ENCODE assay signal across 7 cellular contexts in genomic region chr4:169791527-169792156, GRCh38. TPM values are rescaled to one million over a fixed set of nuclear protein-coding genes. Genes with fewer than 3 reads are reported as not detected.
DNase-seq lines count a peak whose midpoint lies in the region; ATAC-seq, FAIRE-seq and TF ChIP-seq lines count a peak whose summit lies in the region.

No MANE protein-coding gene starts in this region.

- no peak overlapping the region for H2AFZ ChIP-seq in HepG2 (ENCODE audit: low read length)

- POLR2A ChIA-PET in HepG2 (lab: Yijun Ruan, JAX): no interaction called here

- H3K4me2 ChIP-seq in HepG2 (ENCODE audit: low read depth, low read length): peak overlapping the region; percentile 62

- TF ChIP-seq EP300 in HepG2 (IDR thresholded peaks at IDR 0.05; ENCODE audit: low read depth in 2 of 2, low read length in 2 of 2): no peak
- no peak for TF ChIP-seq EP300 in HepG2 (CRISPR knock-in tag; IDR thresholded peaks at IDR 0.05; ENCODE audit: borderline replicate concordance)

- FAIRE-seq in HepG2 (lab: Jason Lieb, UNC): peak; percentile 39

- BruUV-seq in HepG2 (replicated peaks; lab: Mats Ljungman, UMichigan): no TSS peak

- DNase-seq in GM03348 (ENCODE audit: low spot score) (peak; percentile 78), NB4 (ENCODE audit: low read depth) (peak; percentile 52), T-helper 17 cell (no peak), HepG2 (ENCODE audit: low spot score) (peak; percentile 54)
- DNase-seq in stimulated activated naive CD8-positive, alpha-beta T cell treated with anti-CD3 and anti-CD28 coated beads, Interleukin-15, Interleukin-2, amounts not matched to agents 100 U/mL and 50 U/mL, for 24 hours: peak; percentile 33

- H3K4me1 Mint-ChIP-seq in T-helper 17 cell: peaks cover 11% of the 10 kb centered on the region
- peaks cover 9% of the 10 kb centered on the region for H3K4me1 Mint-ChIP-seq in dendritic cell treated with granulocyte-macrophage colony-stimulating factor and Interleukin-4, amounts not matched to agents 40 ng/mL and 50 ng/mL, for 4 days (ENCODE audit: low read depth)

- H3K27me3 ChIP-seq in HepG2 (ENCODE audit: control insufficient read depth in 1 of 2, insufficient read depth in 2 of 2, low read length in 2 of 2): peaks cover 0 to 8% of the 10 kb centered on the region in 2 experiments; a peak in 3 of 5 replicates

- TF ChIP-seq RAD21 in HepG2 (CRISPR knock-in tag; IDR thresholded peaks at IDR 0.05): no peak

- H3K9me3 ChIP-seq in T-helper 17 cell (ENCODE audit: control insufficient read depth, low read length, poor library complexity, severe bottlenecking): no peaks in the 10 kb centered on the region
- no peaks in the 10 kb centered on the region for H3K9me3 ChIP-seq in HepG2 (ENCODE audit: low read length)

- TF ChIP-seq POLR2A in NB4 (IDR thresholded peaks at IDR 0.05; ENCODE audit: extremely low read depth, insufficient read length): no peak
- no peak for TF ChIP-seq POLR2A in HepG2 (IDR thresholded peaks at IDR 0.05; ENCODE audit: insufficient read depth in 1 of 2, low read depth in 2 of 2, low read length in 2 of 2)

- H3K27ac ChIP-seq in HepG2 (ENCODE audit: extremely low read length, insufficient read depth, low read length): no peak overlapping the region

- intact Hi-C loops in dendritic cell treated with granulocyte-macrophage colony-stimulating factor and Interleukin-4, amounts not matched to agents 40 ng/mL and 50 ng/mL, for 4 days (cut with micrococcal nuclease): no loop called here
- intact Hi-C loops in HepG2 (cut with micrococcal nuclease; ENCODE audit: unreplicated experiment): loop anchor here (2.0 to 5.0 kb wide), 2 partner anchors 179 to 256 kb away; partner anchors contain the start of gene NEK1

- H3K4me1 ChIP-seq in HepG2 (ENCODE audit: insufficient read depth, low read length): peaks cover 13% of the 10 kb centered on the region

- H4K20me1 ChIP-seq in HepG2 (ENCODE audit: insufficient read depth, low read length): no peaks in the 10 kb centered on the region

- CTCF ChIA-PET in HepG2 (lab: Yijun Ruan, JAX; ENCODE audit: low intra/inter-chr PET ratio, low total read pairs): interaction anchor here (1.2 kb wide), 1 partner anchor 256 kb away, joined by 4 read pairs; no protein-coding TSS in a partner anchor

- H3K36me3 ChIP-seq in HepG2 (replicated peaks in 1 of 2; ENCODE audit: control insufficient read depth in 1 of 2, insufficient read depth in 2 of 2, low read length in 2 of 2): no peaks in the 10 kb centered on the region

- TF ChIP-seq CTCF in NB4 (IDR thresholded peaks at IDR 0.05; ENCODE audit: low read depth, low read length) (peak; percentile 28), HepG2 (CRISPR knock-in tag; IDR thresholded peaks at IDR 0.05) (peak; percentile 59)

- no peak overlapping the region for H3K9ac ChIP-seq in HepG2 (ENCODE audit: insufficient read depth, low read depth, low read length)

- no peaks in the 10 kb centered on the region for H3K36me3 Mint-ChIP-seq in T-helper 17 cell (ENCODE audit: low read depth)
- H3K36me3 Mint-ChIP-seq in dendritic cell treated with granulocyte-macrophage colony-stimulating factor and Interleukin-4, amounts not matched to agents 40 ng/mL and 50 ng/mL, for 4 days (ENCODE audit: low read depth): no peaks in the 10 kb centered on the region

- H3K4me3 ChIP-seq in NB4 (ENCODE audit: low read depth, low read length) (no peak overlapping the region), HepG2 (replicated peaks in 1 of 3; ENCODE audit: insufficient read depth in 1 of 3, low read depth in 2 of 3, low read length in 3 of 3) (peak overlapping the region in 2 of 3 experiments; percentile 15 to 37; a peak in 4 of 6 replicates)

- in situ Hi-C loops in HepG2 (cut with HindIII; ENCODE audit: extremely low pct_ligation_motif_present, low pct_unique_long_range_greater_than_20kb): no loop called here

- H3K79me2 ChIP-seq in HepG2 (ENCODE audit: insufficient read depth, low read length): no peaks in the 10 kb centered on the region

- no peak overlapping the region for H3K27ac Mint-ChIP-seq in T-helper 17 cell
- H3K27ac Mint-ChIP-seq in dendritic cell treated with granulocyte-macrophage colony-stimulating factor and Interleukin-4, amounts not matched to agents 40 ng/mL and 50 ng/mL, for 4 days: no peak overlapping the region

- H3K27me3 Mint-ChIP-seq in T-helper 17 cell: peaks cover 60% of the 10 kb centered on the region
- H3K27me3 Mint-ChIP-seq in dendritic cell treated with granulocyte-macrophage colony-stimulating factor and Interleukin-4, amounts not matched to agents 40 ng/mL and 50 ng/mL, for 4 days: peaks cover 38% of the 10 kb centered on the region

- H3K4me3 Mint-ChIP-seq in T-helper 17 cell: peak overlapping the region; percentile 69
- H3K4me3 Mint-ChIP-seq in dendritic cell treated with granulocyte-macrophage colony-stimulating factor and Interleukin-4, amounts not matched to agents 40 ng/mL and 50 ng/mL, for 4 days: peak overlapping the region; percentile 56

- ATAC-seq in T-helper 17 cell (peak; percentile 30), HepG2 (peak; percentile 98), GM21447 (IDR thresholded peaks at IDR 0.05; ENCODE audit: unreplicated experiment) (no peak)
- peak; percentile 27 for ATAC-seq in stimulated activated naive CD8-positive, alpha-beta T cell treated with anti-CD3 and anti-CD28 coated beads, Interleukin-15, Interleukin-2, amounts not matched to agents 100 U/mL and 50 U/mL, for 24 hours

- 2% methylated on average over 27 of the region's 29 CpGs for WGBS in HepG2 (ENCODE audit: low lambda C conversion rate)

- H3K9me3 Mint-ChIP-seq in dendritic cell treated with granulocyte-macrophage colony-stimulating factor and Interleukin-4, amounts not matched to agents 40 ng/mL and 50 ng/mL, for 4 days: no peaks in the 10 kb centered on the region

TF ChIP-seq in HepG2, 621 proteins besides CTCF, POLR2A, EP300 and RAD21 (continues in another document):
- no peak for TF ChIP-seq ZNF780A (CRISPR knock-in tag; IDR thresholded peaks at IDR 0.05)
- no peak for TF ChIP-seq HCFC1 (IDR thresholded peaks at IDR 0.05; ENCODE audit: low read depth, low read length)
- no peak for TF ChIP-seq ATF7 (IDR thresholded peaks at IDR 0.05)
- TF ChIP-seq ATF7 (CRISPR knock-in tag; IDR thresholded peaks at IDR 0.05): no peak
- TF ChIP-seq TERF1 (CRISPR knock-in tag; IDR thresholded peaks at IDR 0.05): no peak
- no peak for TF ChIP-seq ZBTB42 (CRISPR knock-in tag; IDR thresholded peaks at IDR 0.05)
- TF ChIP-seq MAFF (IDR thresholded peaks at IDR 0.05; ENCODE audit: low read depth, low read length): peak; percentile 88
- no peak for TF ChIP-seq ATF3 (CRISPR knock-in tag; IDR thresholded peaks at IDR 0.05)
- no peak for TF ChIP-seq ZSCAN31 (CRISPR knock-in tag; IDR thresholded peaks at IDR 0.05; ENCODE audit: low read depth)
- 0 out of 2 replicates have a peak, but pooled peaks have one; percentile 35 for TF ChIP-seq ZNF501 (CRISPR knock-in tag; IDR thresholded peaks at IDR 0.05)

RNA-seq across cellular contexts. Expression of gene HPF1, which starts 33.9 kb away (rescaled TPM):
- total RNA-seq in T-helper 17 cell: 10 to 100 TPM in 1 of 2 donors, 1 to 10 TPM in 1; 7.8 to 10.4 TPM
- total RNA-seq in HepG2 (2016; rRNA removed; fragmentation: Illumina TruSeq; extraction: Trizol): 14.8 and 23.0 TPM in 2 replicates
- total RNA-seq in HepG2 (2016; cell fraction: cytosol; rRNA removed; fragmentation: Illumina TruSeq; extraction: Trizol; ENCODE audit: low read depth): 2.2 and 2.8 TPM in 2 replicates
- total RNA-seq in HepG2 (2016; cell fraction: insoluble cytoplasmic fraction; rRNA removed; fragmentation: Illumina TruSeq; extraction: Trizol): 16.3 and 27.5 TPM in 2 replicates
- 5.5 and 5.7 TPM in 2 replicates for total RNA-seq in HepG2 (2016; cell fraction: membrane; rRNA removed; fragmentation: Illumina TruSeq; extraction: Trizol)
- total RNA-seq in HepG2 (2016; cell fraction: nucleus; rRNA removed; fragmentation: Illumina TruSeq; extraction: Trizol): 6.6 and 9.1 TPM in 2 replicates
- 4.2 and 5.1 TPM in 2 replicates for polyA plus RNA-seq in HepG2 (2011; rRNA removed)
- polyA plus RNA-seq in HepG2 (2011; cell fraction: cytosol; rRNA removed): 3.0 and 5.1 TPM in 2 replicates
- polyA plus RNA-seq in HepG2 (2011; cell fraction: nucleus; rRNA removed): 1.4 and 1.5 TPM in 2 replicates
- 6.8 and 10.6 TPM in 2 replicates for polyA plus RNA-seq in HepG2 (2012)
- 2.3 and 2.7 TPM in 2 replicates for polyA plus RNA-seq in HepG2 (2016; cell fraction: cytosol; fragmentation: Illumina TruSeq; extraction: Trizol; ENCODE audit: low read depth)
- polyA plus RNA-seq in HepG2 (2016; cell fraction: insoluble cytoplasmic fraction; fragmentation: Illumina TruSeq; extraction: Trizol; ENCODE audit: low read depth): 25.3 and 28.2 TPM in 2 replicates
- polyA plus RNA-seq in HepG2 (2016; cell fraction: membrane; fragmentation: Illumina TruSeq; extraction: Trizol; ENCODE audit: low read depth): 3.3 and 3.4 TPM in 2 replicates
- polyA plus RNA-seq in HepG2 (2016; cell fraction: nucleus; fragmentation: Illumina TruSeq; extraction: Trizol; ENCODE audit: insufficient read depth, low read depth): 7.9 and 17.4 TPM in 2 replicates
- polyA minus RNA-seq in HepG2 (2011; rRNA and poly(A)+ RNA removed; ENCODE audit: low replicate concordance): 1.3 TPM in 1 of 2 replicates, not detected in the other
- 1.4 and 2.2 TPM in 2 replicates for polyA minus RNA-seq in HepG2 (2011; cell fraction: cytosol; rRNA and poly(A)+ RNA removed)
- 2.7 and 4.4 TPM in 2 replicates for polyA minus RNA-seq in HepG2 (2011; cell fraction: nucleus; rRNA and poly(A)+ RNA removed)

Comparison
In these comparisons a context has a peak if more than half of its experiments do, and no peak if none do; other contexts are left out.
1. DNase-seq: peak in GM03348 (single experiment), NB4 (single experiment), HepG2 (single experiment) and stimulated activated naive CD8-positive, alpha-beta T cell treated with anti-CD3 and anti-CD28 coated beads, Interleukin-15, Interleukin-2, amounts not matched to agents 100 U/mL and 50 U/mL, for 24 hours (single experiment); none in T-helper 17 cell (0 of 3).